ENCODE assay signal across 1 cellular context in the genomic region with DNA sequence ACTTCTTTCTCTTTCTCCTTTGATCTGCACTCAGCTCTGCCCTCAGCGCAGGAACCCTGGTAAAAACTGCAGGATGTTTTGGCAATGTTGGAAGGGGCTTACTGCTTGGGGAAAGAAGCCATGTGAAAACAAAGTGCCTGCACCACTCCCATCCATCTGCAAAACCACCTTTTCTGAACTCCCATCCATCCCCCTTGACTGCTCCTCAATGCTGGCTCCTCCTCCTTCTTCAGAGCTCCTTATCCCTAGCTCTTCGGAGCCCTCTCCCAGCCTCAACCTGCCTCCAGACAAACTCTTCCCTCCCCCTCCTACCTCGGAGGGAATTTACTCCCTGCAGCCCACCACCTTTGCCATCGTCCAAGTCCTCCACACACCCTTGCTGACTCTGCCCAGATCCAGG.
TF ChIP-seq lines count a peak whose summit lies in the region.

No MANE protein-coding gene starts in this region.

TF ChIP-seq in K562, 482 proteins besides CTCF, POLR2A, EP300 and RAD21:
- TF ChIP-seq ZNF224 (CRISPR knock-in tag; IDR thresholded peaks at IDR 0.05) (no peak), RFX1 (IDR thresholded peaks at IDR 0.05) (no peak), MEIS2 (IDR thresholded peaks at IDR 0.05; ENCODE audit: partially characterized antibody) (no peak), NCOA4 (IDR thresholded peaks at IDR 0.05; ENCODE audit: partially characterized antibody) (no peak), ZNF274 (IDR thresholded peaks at IDR 0.05; ENCODE audit: borderline replicate concordance, low read depth, low read length) (no peak), TSC22D4 (tag; IDR thresholded peaks at IDR 0.05) (no peak), WHSC1 (IDR thresholded peaks at IDR 0.05; ENCODE audit: low read length) (no peak), TEAD4 (IDR thresholded peaks at IDR 0.05; ENCODE audit: low read length) (no peak), TEAD4 (CRISPR knock-in tag; IDR thresholded peaks at IDR 0.05; ENCODE audit: borderline replicate concordance) (no peak)
- TF ChIP-seq, protein P1, sequence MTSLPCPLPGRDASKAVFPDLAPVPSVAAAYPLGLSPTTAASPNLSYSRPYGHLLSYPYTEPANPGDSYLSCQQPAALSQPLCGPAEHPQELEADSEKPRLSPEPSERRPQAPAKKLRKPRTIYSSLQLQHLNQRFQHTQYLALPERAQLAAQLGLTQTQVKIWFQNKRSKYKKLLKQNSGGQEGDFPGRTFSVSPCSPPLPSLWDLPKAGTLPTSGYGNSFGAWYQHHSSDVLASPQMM (CRISPR knock-in tag; IDR thresholded peaks at IDR 0.05), result no peak
- TF ChIP-seq, protein P2, sequence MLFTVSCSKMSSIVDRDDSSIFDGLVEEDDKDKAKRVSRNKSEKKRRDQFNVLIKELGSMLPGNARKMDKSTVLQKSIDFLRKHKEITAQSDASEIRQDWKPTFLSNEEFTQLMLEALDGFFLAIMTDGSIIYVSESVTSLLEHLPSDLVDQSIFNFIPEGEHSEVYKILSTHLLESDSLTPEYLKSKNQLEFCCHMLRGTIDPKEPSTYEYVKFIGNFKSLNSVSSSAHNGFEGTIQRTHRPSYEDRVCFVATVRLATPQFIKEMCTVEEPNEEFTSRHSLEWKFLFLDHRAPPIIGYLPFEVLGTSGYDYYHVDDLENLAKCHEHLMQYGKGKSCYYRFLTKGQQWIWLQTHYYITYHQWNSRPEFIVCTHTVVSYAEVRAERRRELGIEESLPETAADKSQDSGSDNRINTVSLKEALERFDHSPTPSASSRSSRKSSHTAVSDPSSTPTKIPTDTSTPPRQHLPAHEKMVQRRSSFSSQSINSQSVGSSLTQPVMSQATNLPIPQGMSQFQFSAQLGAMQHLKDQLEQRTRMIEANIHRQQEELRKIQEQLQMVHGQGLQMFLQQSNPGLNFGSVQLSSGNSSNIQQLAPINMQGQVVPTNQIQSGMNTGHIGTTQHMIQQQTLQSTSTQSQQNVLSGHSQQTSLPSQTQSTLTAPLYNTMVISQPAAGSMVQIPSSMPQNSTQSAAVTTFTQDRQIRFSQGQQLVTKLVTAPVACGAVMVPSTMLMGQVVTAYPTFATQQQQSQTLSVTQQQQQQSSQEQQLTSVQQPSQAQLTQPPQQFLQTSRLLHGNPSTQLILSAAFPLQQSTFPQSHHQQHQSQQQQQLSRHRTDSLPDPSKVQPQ (CRISPR knock-in tag; IDR thresholded peaks at IDR 0.05; ENCODE audit: borderline replicate concordance), result no peak
